In genomic region chr6:15348528-15348927, GRCh38 we compare ENCODE assay signal across 16 cellular contexts.
DNase-seq lines count a peak whose midpoint lies in the region; ATAC-seq and TF ChIP-seq lines count a peak whose summit lies in the region.
"Had no signal": no experiment of that assay in that cellular context is flagged by ENCODE, and none has a peak within 500 bp of the region (broad histone marks: within the 10 kb centered on the region; RNA-seq: fewer than 3 reads in every experiment).

No MANE protein-coding gene starts in this region.

- H4K8ac ChIP-seq in H9 (replicated peaks; ENCODE audit: insufficient read length, low read depth, low read length): no peak overlapping the region
- no peak overlapping the region for H4K8ac ChIP-seq in trophoblast cell (ENCODE audit: low read depth, low read length)

- no peak overlapping the region for H3K18ac ChIP-seq in H9 (ENCODE audit: insufficient read length, low read depth, low read length)
- H3K18ac ChIP-seq in trophoblast cell (ENCODE audit: low read length): no peak overlapping the region

- no peaks in the 10 kb centered on the region for H3K36me3 ChIP-seq in naive thymus-derived CD4-positive, alpha-beta T cell (ENCODE audit: control insufficient read depth in 2 of 3, insufficient read depth in 3 of 3, low read length in 3 of 3)
- no peaks in the 10 kb centered on the region for H3K36me3 ChIP-seq in trophoblast cell (ENCODE audit: control insufficient read depth in 1 of 2, insufficient read depth in 2 of 2, low read length in 2 of 2)
- H3K36me3 ChIP-seq in vagina: no peaks in the 10 kb centered on the region
- H3K36me3 ChIP-seq: BE2C had no signal

- H3K79me2 ChIP-seq in H9 (ENCODE audit: insufficient read depth, low read length): peaks cover 88% of the 10 kb centered on the region
- no peaks in the 10 kb centered on the region for H3K79me2 ChIP-seq in trophoblast cell (ENCODE audit: control insufficient read depth, insufficient read depth, low read length, poor library complexity)

- no peak for TF ChIP-seq POLR2A in vagina (IDR thresholded peaks at IDR 0.05)

- no peaks in the 10 kb centered on the region for H3K9me3 Mint-ChIP-seq in activated naive CD8-positive, alpha-beta T cell (ENCODE audit: low read depth)
- no peaks in the 10 kb centered on the region for H3K9me3 Mint-ChIP-seq in activated naive CD8-positive, alpha-beta T cell treated with anti-CD3 and anti-CD28 coated beads, Interleukin-2, amount 50 U/mL, for 24 hours
- H3K9me3 Mint-ChIP-seq in H9: no peaks in the 10 kb centered on the region
- no peaks in the 10 kb centered on the region for H3K9me3 Mint-ChIP-seq in naive thymus-derived CD4-positive, alpha-beta T cell
- H3K9me3 Mint-ChIP-seq: CD4-positive, CD25-positive, alpha-beta regulatory T cell had no signal

- peak overlapping the region; percentile 50 for H3K27ac Mint-ChIP-seq in activated naive CD8-positive, alpha-beta T cell
- no peak overlapping the region for H3K27ac Mint-ChIP-seq in activated naive CD8-positive, alpha-beta T cell treated with anti-CD3 and anti-CD28 coated beads, Interleukin-2, amount 50 U/mL, for 24 hours
- H3K27ac Mint-ChIP-seq in H9: peak overlapping the region in 2 of 3 experiments; percentile 14 to 83; a peak in 1 of 7 replicates
- peak overlapping the region in 8 of 9 donors; percentile 16 to 88 (median 72) for H3K27ac Mint-ChIP-seq in naive thymus-derived CD4-positive, alpha-beta T cell
- H3K27ac Mint-ChIP-seq: CD4-positive, CD25-positive, alpha-beta regulatory T cell had no signal

- no peaks in the 10 kb centered on the region for H3K23me2 ChIP-seq in H9 (ENCODE audit: insufficient read length, low read depth, low read length, poor library complexity, severe bottlenecking)

- H3K9ac ChIP-seq in H9 (ENCODE audit: extremely low read depth, insufficient read length, low read length) (no peak overlapping the region), trophoblast cell (ENCODE audit: low read length) (no peak overlapping the region)

- no peak overlapping the region for H2BK5ac ChIP-seq in H9 (ENCODE audit: insufficient read length, low read length)
- no peak overlapping the region for H2BK5ac ChIP-seq in trophoblast cell (ENCODE audit: low read depth, low read length, poor library complexity)

- H2BK15ac ChIP-seq in H9 (ENCODE audit: low read depth, low read length): no peak overlapping the region

- H3K36me3 Mint-ChIP-seq in activated naive CD8-positive, alpha-beta T cell: peaks cover 2% of the 10 kb centered on the region
- peaks cover 5% of the 10 kb centered on the region for H3K36me3 Mint-ChIP-seq in activated naive CD8-positive, alpha-beta T cell treated with anti-CD3 and anti-CD28 coated beads, Interleukin-2, amount 50 U/mL, for 24 hours (ENCODE audit: low read depth)
- peaks cover 0 to 7% (median 0%) of the 10 kb centered on the region in 3 experiments; a peak in 1 of 7 replicates for H3K36me3 Mint-ChIP-seq in H9 (ENCODE audit: insufficient read depth in 1 of 3, low read depth in 3 of 3)
- peaks cover 0 to 4% (median 1%) of the 10 kb centered on the region in 5 donors for H3K36me3 Mint-ChIP-seq in naive thymus-derived CD4-positive, alpha-beta T cell

- H3K4me2 ChIP-seq in H9 (ENCODE audit: insufficient read depth, insufficient read length, low read length): no peak overlapping the region
- no peak overlapping the region for H3K4me2 ChIP-seq in trophoblast cell (ENCODE audit: low read length)

- H3K27me3 ChIP-seq in H9 (ENCODE audit: insufficient read depth, low read length): no peaks in the 10 kb centered on the region
- no peaks in the 10 kb centered on the region for H3K27me3 ChIP-seq in naive thymus-derived CD4-positive, alpha-beta T cell (ENCODE audit: control insufficient read depth in 2 of 2, insufficient read depth in 2 of 2, low read length in 2 of 2)
- no peaks in the 10 kb centered on the region for H3K27me3 ChIP-seq in trophoblast cell (ENCODE audit: insufficient read depth, low read length)
- no peaks in the 10 kb centered on the region for H3K27me3 ChIP-seq in vagina
- H3K27me3 ChIP-seq: BE2C had no signal

- intact Hi-C loops in naive thymus-derived CD4-positive, alpha-beta T cell (cut with micrococcal nuclease): loop anchor here in 1 of 2 donors (2.0 kb wide), 1 partner anchor 16 kb away; no protein-coding TSS in a partner anchor
- intact Hi-C loops in vagina (cut with DNase I): no loop called here

- no peak for DNase-seq in activated naive CD8-positive, alpha-beta T cell treated with anti-CD3 and anti-CD28 coated beads, Interleukin-2, amount 50 U/mL, for 24 hours
- DNase-seq in H9: no peak
- DNase-seq in naive thymus-derived CD4-positive, alpha-beta T cell: peak in 6 of 9 donors; percentile 22 to 56 (median 32)
- no peak for DNase-seq in trophoblast cell
- no peak for DNase-seq in vagina (ENCODE audit: extremely low spot score in 2 of 2)
- DNase-seq in hippocampal formation (lab: John Stamatoyannopoulos, UW): no peak
- DNase-seq: ACHN; BE2C; C1 segment of cervical spinal cord; CD4-positive, CD25-positive, alpha-beta regulatory T cell; DMS153; DMS79; GDM1; GOT3; H7 had no signal

- H3K23ac ChIP-seq in H9 (ENCODE audit: insufficient read length, low read depth, low read length) (no peak overlapping the region), trophoblast cell (ENCODE audit: low read length) (no peak overlapping the region)

- H3K4ac ChIP-seq in H9 (ENCODE audit: low read depth, low read length): no peak overlapping the region
- H3K4ac ChIP-seq in trophoblast cell (ENCODE audit: low read depth, low read length): peak overlapping the region; percentile 43

- H2BK20ac ChIP-seq in H9 (ENCODE audit: low read depth, low read length, poor library complexity, severe bottlenecking): no peak overlapping the region

- H3K27ac ChIP-seq in H9 (ENCODE audit: insufficient read length, low read depth, low read length): no peak overlapping the region
- H3K27ac ChIP-seq in naive thymus-derived CD4-positive, alpha-beta T cell (ENCODE audit: low read depth, low read length): peak overlapping the region; percentile 40
- H3K27ac ChIP-seq in trophoblast cell (ENCODE audit: low read depth, low read length): no peak overlapping the region
- no peak overlapping the region for H3K27ac ChIP-seq in vagina

- H4K12ac ChIP-seq in trophoblast cell (ENCODE audit: low read depth, low read length): no peak overlapping the region

- WGBS in H9 (ENCODE audit: extremely low coverage, insufficient read length, low lambda C conversion rate): no CpG with 5 or more reads among the region's 4 CpGs
- WGBS in trophoblast cell (ENCODE audit: extremely low coverage, insufficient coverage, insufficient read length): no CpG with 5 or more reads among the region's 4 CpGs

- H3K4me1 Mint-ChIP-seq in activated naive CD8-positive, alpha-beta T cell (ENCODE audit: low read depth): peaks cover 92% of the 10 kb centered on the region
- H3K4me1 Mint-ChIP-seq in activated naive CD8-positive, alpha-beta T cell treated with anti-CD3 and anti-CD28 coated beads, Interleukin-2, amount 50 U/mL, for 24 hours: peaks cover 90% of the 10 kb centered on the region
- peaks cover 80 to 86% of the 10 kb centered on the region in 2 experiments for H3K4me1 Mint-ChIP-seq in H9
- H3K4me1 Mint-ChIP-seq in naive thymus-derived CD4-positive, alpha-beta T cell: peaks cover 60 to 98% (median 89%) of the 10 kb centered on the region in 7 donors

- H3K9me3 ChIP-seq in H9 (ENCODE audit: control insufficient read depth, low read depth, low read length): no peaks in the 10 kb centered on the region
- no peaks in the 10 kb centered on the region for H3K9me3 ChIP-seq in naive thymus-derived CD4-positive, alpha-beta T cell (ENCODE audit: control insufficient read depth in 2 of 3, low read length in 3 of 3)
- no peaks in the 10 kb centered on the region for H3K9me3 ChIP-seq in trophoblast cell (ENCODE audit: insufficient read depth, low read depth, low read length)
- H3K9me3 ChIP-seq in vagina: no peaks in the 10 kb centered on the region
- H3K9me3 ChIP-seq: BE2C had no signal

- H3K14ac ChIP-seq in H9 (ENCODE audit: insufficient read depth, low read length) (no peak overlapping the region), trophoblast cell (ENCODE audit: low read length) (no peak overlapping the region)

- H4K91ac ChIP-seq in H9 (ENCODE audit: insufficient read length, low read depth, low read length) (no peak overlapping the region), trophoblast cell (ENCODE audit: low read depth, low read length) (no peak overlapping the region)

- H3K4me3 ChIP-seq in naive thymus-derived CD4-positive, alpha-beta T cell (ENCODE audit: low read length): no peak overlapping the region
- H3K4me3 ChIP-seq in trophoblast cell (ENCODE audit: low read depth, low read length): no peak overlapping the region
- no peak overlapping the region for H3K4me3 ChIP-seq in vagina

- no peak overlapping the region for H3T11ph ChIP-seq in H9 (ENCODE audit: low read length)

- H3K79me1 ChIP-seq in H9 (ENCODE audit: insufficient read depth, low read depth, low read length, poor library complexity, severe bottlenecking): no peaks in the 10 kb centered on the region
- no peaks in the 10 kb centered on the region for H3K79me1 ChIP-seq in trophoblast cell (ENCODE audit: low read length)

- H3K4me1 ChIP-seq in H9 (ENCODE audit: insufficient read depth, low read length) (peaks cover 16% of the 10 kb centered on the region; the same call in 1 of the 2 replicates), trophoblast cell (ENCODE audit: control insufficient read depth in 1 of 2, insufficient read depth in 2 of 2, low read length in 2 of 2) (peaks cover 6 to 9% of the 10 kb centered on the region in 2 experiments), vagina (peaks cover 15% of the 10 kb centered on the region)
- peaks cover 14 to 59% of the 10 kb centered on the region in 2 donors for H3K4me1 ChIP-seq in naive thymus-derived CD4-positive, alpha-beta T cell (ENCODE audit: control insufficient read depth in 2 of 2, insufficient read depth in 2 of 2, low read length in 2 of 2)

- peaks cover 2% of the 10 kb centered on the region for H4K20me1 ChIP-seq in H9 (ENCODE audit: control insufficient read depth, insufficient read depth, insufficient read length)

- H3K4me3 Mint-ChIP-seq in activated naive CD8-positive, alpha-beta T cell: peak overlapping the region; percentile 20
- no peak overlapping the region for H3K4me3 Mint-ChIP-seq in activated naive CD8-positive, alpha-beta T cell treated with anti-CD3 and anti-CD28 coated beads, Interleukin-2, amount 50 U/mL, for 24 hours
- H3K4me3 Mint-ChIP-seq in H9: no peak overlapping the region
- H3K4me3 Mint-ChIP-seq in naive thymus-derived CD4-positive, alpha-beta T cell: peak overlapping the region in 9 of 10 donors; percentile 11 to 70 (median 48)
- H3K4me3 Mint-ChIP-seq: CD4-positive, CD25-positive, alpha-beta regulatory T cell had no signal

- no peak overlapping the region for H2BK12ac ChIP-seq in H9 (ENCODE audit: insufficient read length, low read depth, low read length)
- no peak overlapping the region for H2BK12ac ChIP-seq in trophoblast cell (ENCODE audit: low read length)

- POLR2A ChIA-PET in naive thymus-derived CD4-positive, alpha-beta T cell (lab: Charles Lee): interaction anchor here (0.6 to 1.1 kb wide), 2 partner anchors 99 to 296 kb away, joined by 3 read pairs; no protein-coding TSS in a partner anchor

- TF ChIP-seq CTCF in H9 (conservative IDR thresholded peaks at IDR 0.05) (no peak), vagina (IDR thresholded peaks at IDR 0.05) (no peak)

- no peak overlapping the region for H2BK120ac ChIP-seq in H9 (ENCODE audit: low read depth, low read length, poor library complexity, severe bottlenecking)
- no peak overlapping the region for H2BK120ac ChIP-seq in trophoblast cell (ENCODE audit: insufficient read depth, low read length, poor library complexity)

- no peaks in the 10 kb centered on the region for H3K27me3 Mint-ChIP-seq in activated naive CD8-positive, alpha-beta T cell
- no peaks in the 10 kb centered on the region for H3K27me3 Mint-ChIP-seq in activated naive CD8-positive, alpha-beta T cell treated with anti-CD3 and anti-CD28 coated beads, Interleukin-2, amount 50 U/mL, for 24 hours
- no peaks in the 10 kb centered on the region for H3K27me3 Mint-ChIP-seq in H9 (ENCODE audit: low read depth)
- H3K27me3 Mint-ChIP-seq in naive thymus-derived CD4-positive, alpha-beta T cell: no peaks in the 10 kb centered on the region
- H3K27me3 Mint-ChIP-seq: CD4-positive, CD25-positive, alpha-beta regulatory T cell had no signal

- H2AK5ac ChIP-seq in H9 (ENCODE audit: insufficient read length, low read length) (no peak overlapping the region), trophoblast cell (ENCODE audit: low read length) (no peak overlapping the region)

- no peak for ATAC-seq in activated naive CD8-positive, alpha-beta T cell treated with anti-CD3 and anti-CD28 coated beads, Interleukin-2, amount 50 U/mL, for 24 hours
- peak; percentile 31 for ATAC-seq in naive thymus-derived CD4-positive, alpha-beta T cell

- H4K5ac ChIP-seq in H9 (ENCODE audit: insufficient read length, low read depth, low read length): no peak overlapping the region

- H2AFZ ChIP-seq in H9 (ENCODE audit: low read length) (no peak overlapping the region), trophoblast cell (ENCODE audit: insufficient read depth, low read length, poor library complexity) (no peak overlapping the region)

- H3K56ac ChIP-seq in H9 (ENCODE audit: insufficient read length, low read depth, low read length): no peak overlapping the region

- CTCF ChIA-PET in naive thymus-derived CD4-positive, alpha-beta T cell (lab: Charles Lee): interaction anchor here (1.0 kb wide), 1 partner anchor 41 kb away, joined by 3 read pairs; no protein-coding TSS in a partner anchor

Comparison
In these comparisons a context has a peak if more than half of its experiments do, and no peak if none do; other contexts are left out.
1. H3K4me3 Mint-ChIP-seq: peak in activated naive CD8-positive, alpha-beta T cell (single experiment) and naive thymus-derived CD4-positive, alpha-beta T cell (9 of 10); none in activated naive CD8-positive, alpha-beta T cell treated with anti-CD3 and anti-CD28 coated beads, Interleukin-2, amount 50 U/mL, for 24 hours (single experiment) and H9 (0 of 2).
2. DNase-seq: peak in naive thymus-derived CD4-positive, alpha-beta T cell (6 of 9); none in activated naive CD8-positive, alpha-beta T cell treated with anti-CD3 and anti-CD28 coated beads, Interleukin-2, amount 50 U/mL, for 24 hours (single experiment), H9 (single experiment), trophoblast cell (0 of 2), vagina (0 of 2) and hippocampal formation (0 of 2).